In genomic region chr1:227786673-227787512, GRCh38 we compare ENCODE assay signal across 1 cellular context.
TF ChIP-seq lines count a peak whose summit lies in the region.

No MANE protein-coding gene starts in this region.

TF ChIP-seq in K562, 482 proteins besides CTCF, POLR2A, EP300 and RAD21:
- no peak for TF ChIP-seq STAT5B (CRISPR knock-in tag; IDR thresholded peaks at IDR 0.05)
- TF ChIP-seq ARID4B (CRISPR knock-in tag; IDR thresholded peaks at IDR 0.05): 0 out of 2 replicates have a peak, but pooled peaks have one; percentile 14
- TF ChIP-seq CCNT2 (IDR thresholded peaks at IDR 0.05; ENCODE audit: borderline replicate concordance, extremely low read depth, insufficient read length, low read depth, low read length): peak; percentile 6
- TF ChIP-seq ZNF282 (CRISPR knock-in tag; IDR thresholded peaks at IDR 0.05): peak; percentile 72; the same call in 1 of the 2 replicates
- no peak for TF ChIP-seq ZKSCAN8 (CRISPR knock-in tag; IDR thresholded peaks at IDR 0.05)
- TF ChIP-seq POLR2G (IDR thresholded peaks at IDR 0.05; ENCODE audit: low read depth, low read length): peak; percentile 57
- 0 out of 2 replicates have a peak, but pooled peaks have one; percentile 36 for TF ChIP-seq ATF2 (CRISPR knock-in tag; IDR thresholded peaks at IDR 0.05)
TF ChIP-seq in K562: peak in this region for 5.
